Comparison of ENCODE assay signal across 27 cellular contexts in genomic region chr4:25638221-25638601, GRCh38. TPM values are rescaled to one million over a fixed set of nuclear protein-coding genes. Genes with fewer than 3 reads are reported as not detected.
"Had no signal": no experiment of that assay in that cellular context is flagged by ENCODE, and none has a peak within 500 bp of the region (broad histone marks: within the 10 kb centered on the region; RNA-seq: fewer than 3 reads in every experiment).

No MANE protein-coding gene starts in this region.

- H3K4me1 ChIP-seq: colonic mucosa, esophagus muscularis mucosa, heart right ventricle, parathyroid adenoma, right lobe of liver, testis, tibial artery had no signal

- H3K4me3 ChIP-seq: colonic mucosa, esophagus muscularis mucosa, heart right ventricle, mucosa of descending colon, neural progenitor cell, right lobe of liver, testis, tibial artery had no signal

- H3K27me3 ChIP-seq: colonic mucosa, esophagus muscularis mucosa, heart right ventricle, neural progenitor cell, right lobe of liver, testis, tibial artery had no signal

- ATAC-seq: mucosa of descending colon; right lobe of liver; stimulated activated memory B cell treated with anti-CD40 and anti-IgM and Interleukin-4, amounts not matched to agents 10 μg/mL and 1 μg/mL and 100 μg/mL, for 72 hours; stimulated activated naive CD8-positive, alpha-beta T cell treated with anti-CD3 and anti-CD28 coated beads, Interleukin-15, Interleukin-2, amounts not matched to agents 100 U/mL and 50 U/mL, for 24 hours had no signal

- H3K36me3 ChIP-seq: colonic mucosa, esophagus muscularis mucosa, heart right ventricle, neural progenitor cell, right lobe of liver, tibial artery had no signal

- H3K27ac ChIP-seq: colonic mucosa, esophagus muscularis mucosa, heart right ventricle, neural progenitor cell, parathyroid adenoma, right lobe of liver, testis, tibial artery had no signal

- DNase-seq: colonic mucosa; effector CD8-positive, alpha-beta T cell; foreskin melanocyte; glutamatergic neuron; heart right ventricle; hippocampal formation; islet precursor cell; kidney glomerular epithelial cell; mesenchymal stem cell; mucosa of descending colon; naive B cell; right lobe of liver; small intestine; stimulated activated CD4-positive, alpha-beta T cell treated with anti-CD3 and anti-CD28 coated beads, Interleukin-2, amount 100 ng/mL, for 24 hours; stimulated activated CD4-positive, alpha-beta T cell treated with anti-CD3 and anti-CD28 coated beads, Interleukin-4, amount 100 ng/mL, for 24 hours; stimulated activated naive CD8-positive, alpha-beta T cell treated with anti-CD3 and anti-CD28 coated beads, Interleukin-15, Interleukin-2, amounts not matched to agents 100 U/mL and 50 U/mL, for 24 hours; substantia nigra; testis; tibial artery had no signal

- H3K9me3 ChIP-seq: colonic mucosa, heart right ventricle, mucosa of descending colon, right lobe of liver, testis had no signal

RNA-seq across cellular contexts. Expression of gene SLC34A2, which starts 17.4 kb away (rescaled TPM):
- total RNA-seq: chondrocyte, endothelial cell of umbilical vein, lung microvascular endothelial cell, osteoblast had no signal
- polyA plus RNA-seq: endothelial cell of umbilical vein had no signal
